ENCODE assay signal across 17 cellular contexts in genomic region chr7:70659263-70659662, GRCh38.
DNase-seq lines count a peak whose midpoint lies in the region; ATAC-seq and TF ChIP-seq lines count a peak whose summit lies in the region.
"Had no signal": no experiment of that assay in that cellular context is flagged by ENCODE, and none has a peak within 500 bp of the region (broad histone marks: within the 10 kb centered on the region; RNA-seq: fewer than 3 reads in every experiment).

No MANE protein-coding gene starts in this region.

- peaks cover 9 to 25% (median 20%) of the 10 kb centered on the region in 4 donors for H3K4me1 Mint-ChIP-seq in CD4-positive, alpha-beta memory T cell
- peaks cover 21% of the 10 kb centered on the region for H3K4me1 Mint-ChIP-seq in activated naive CD8-positive, alpha-beta T cell treated with anti-CD3 and anti-CD28 coated beads, Interleukin-2, amount 50 U/mL, for 24 hours
- peaks cover 37 to 47% of the 10 kb centered on the region in 2 donors for H3K4me1 Mint-ChIP-seq in natural killer cell
- H3K4me1 Mint-ChIP-seq: B cell had no signal

- no peaks in the 10 kb centered on the region for H4K20me1 ChIP-seq in BLaER1

- H3K36me3 Mint-ChIP-seq in CD4-positive, alpha-beta memory T cell: no peaks in the 10 kb centered on the region
- no peaks in the 10 kb centered on the region for H3K36me3 Mint-ChIP-seq in activated naive CD8-positive, alpha-beta T cell treated with anti-CD3 and anti-CD28 coated beads, Interleukin-2, amount 50 U/mL, for 24 hours (ENCODE audit: low read depth)
- no peaks in the 10 kb centered on the region for H3K36me3 Mint-ChIP-seq in natural killer cell

- no peaks in the 10 kb centered on the region for H3K27me3 Mint-ChIP-seq in CD4-positive, alpha-beta memory T cell
- no peaks in the 10 kb centered on the region for H3K27me3 Mint-ChIP-seq in activated naive CD8-positive, alpha-beta T cell treated with anti-CD3 and anti-CD28 coated beads, Interleukin-2, amount 50 U/mL, for 24 hours
- H3K27me3 Mint-ChIP-seq in natural killer cell (ENCODE audit: low read depth in 2 of 2): no peaks in the 10 kb centered on the region
- H3K27me3 Mint-ChIP-seq: B cell had no signal

- peak overlapping the region in 4 of 8 donors; percentile 14 to 72 (median 38) for H3K4me3 Mint-ChIP-seq in CD4-positive, alpha-beta memory T cell
- H3K4me3 Mint-ChIP-seq in activated naive CD8-positive, alpha-beta T cell treated with anti-CD3 and anti-CD28 coated beads, Interleukin-2, amount 50 U/mL, for 24 hours: no peak overlapping the region
- peak overlapping the region; percentile 71 for H3K4me3 Mint-ChIP-seq in natural killer cell
- H3K4me3 Mint-ChIP-seq: B cell, H9 had no signal

- POLR2A ChIA-PET in CD4-positive, alpha-beta memory T cell (lab: Charles Lee; ENCODE audit: partially characterized antibody): interaction anchor here (1.5 to 4.0 kb wide), 2 partner anchors 11 to 23 kb away, joined by 4 to 35 read pairs; no protein-coding TSS in a partner anchor

- H3K9ac ChIP-seq in BLaER1: no peak overlapping the region

- peak overlapping the region in 6 of 7 donors; percentile 30 to 94 (median 90) for H3K27ac Mint-ChIP-seq in CD4-positive, alpha-beta memory T cell
- no peak overlapping the region for H3K27ac Mint-ChIP-seq in activated naive CD8-positive, alpha-beta T cell treated with anti-CD3 and anti-CD28 coated beads, Interleukin-2, amount 50 U/mL, for 24 hours
- peak overlapping the region; percentile 81 to 89 for H3K27ac Mint-ChIP-seq in natural killer cell
- H3K27ac Mint-ChIP-seq: B cell had no signal

- peak overlapping the region; percentile 77; the same call in 1 of the 2 replicates for H3K27ac ChIP-seq in BLaER1
- no peak overlapping the region for H3K27ac ChIP-seq in CD4-positive, alpha-beta memory T cell (ENCODE audit: low read depth, low read length)
- H3K27ac ChIP-seq: Peyer's patch had no signal

- no peak overlapping the region for H3K4me3 ChIP-seq in BLaER1
- no peak overlapping the region for H3K4me3 ChIP-seq in CD4-positive, alpha-beta memory T cell (ENCODE audit: low read length in 2 of 2)
- H3K4me3 ChIP-seq: Peyer's patch had no signal

- no peaks in the 10 kb centered on the region for H3K27me3 ChIP-seq in BLaER1
- H3K27me3 ChIP-seq in CD4-positive, alpha-beta memory T cell (ENCODE audit: insufficient read depth, low read length): no peaks in the 10 kb centered on the region
- H3K27me3 ChIP-seq: Peyer's patch had no signal

- no peaks in the 10 kb centered on the region for H3K9me3 ChIP-seq in BLaER1
- H3K9me3 ChIP-seq in CD4-positive, alpha-beta memory T cell (ENCODE audit: control insufficient read depth in 1 of 2, low read length in 2 of 2): no peaks in the 10 kb centered on the region
- H3K9me3 ChIP-seq: Peyer's patch had no signal

- intact Hi-C loops in CD4-positive, alpha-beta memory T cell (cut with micrococcal nuclease): no loop called here
- intact Hi-C loops in natural killer cell (cut with micrococcal nuclease): no loop called here

- CTCF ChIA-PET in CD4-positive, alpha-beta memory T cell (lab: Charles Lee; ENCODE audit: partially characterized antibody): interaction anchor here (0.8 to 1.0 kb wide), 2 partner anchors 39 to 116 kb away, joined by 3 read pairs; no protein-coding TSS in a partner anchor

- DNase-seq in CD4-positive, alpha-beta memory T cell: no peak
- peak; percentile 13 for DNase-seq in activated naive CD8-positive, alpha-beta T cell treated with anti-CD3 and anti-CD28 coated beads, Interleukin-2, amount 50 U/mL, for 24 hours
- no peak for DNase-seq in natural killer cell
- DNase-seq: DMS 273 treated with DMSO at 0.1 percent for 48 hours, H9, Karpas-422, MM.1S, NCI-H1930, NCI-H2171 treated with DMSO at 0.1 percent for 48 hours, NCI-H524, Peyer's patch, Right ventricle myocardium superior had no signal

- TF ChIP-seq CTCF in natural killer cell (IDR thresholded peaks at IDR 0.05): no peak

- peaks cover 29% of the 10 kb centered on the region for H3K4me1 ChIP-seq in BLaER1
- peaks cover 22% of the 10 kb centered on the region for H3K4me1 ChIP-seq in CD4-positive, alpha-beta memory T cell (ENCODE audit: insufficient read depth, low read length)

- H3K36me3 ChIP-seq in BLaER1: peaks cover 16% of the 10 kb centered on the region; the same call in 1 of the 2 replicates
- no peaks in the 10 kb centered on the region for H3K36me3 ChIP-seq in CD4-positive, alpha-beta memory T cell (ENCODE audit: insufficient read depth, low read length)
- H3K36me3 ChIP-seq: Peyer's patch had no signal

- ATAC-seq in activated naive CD8-positive, alpha-beta T cell treated with anti-CD3 and anti-CD28 coated beads, Interleukin-2, amount 50 U/mL, for 24 hours: peak; percentile 44
- ATAC-seq in natural killer cell (no peak), GM21528 (IDR thresholded peaks at IDR 0.05; ENCODE audit: low FRiP score, unreplicated experiment) (no peak), HG03354 (IDR thresholded peaks at IDR 0.05; ENCODE audit: poor library complexity, severe bottlenecking, unreplicated experiment) (no peak), GM19351 (IDR thresholded peaks at IDR 0.05; ENCODE audit: unreplicated experiment) (no peak)

- peaks cover 0 to 6% (median 0%) of the 10 kb centered on the region in 8 donors for H3K9me3 Mint-ChIP-seq in CD4-positive, alpha-beta memory T cell
- no peaks in the 10 kb centered on the region for H3K9me3 Mint-ChIP-seq in activated naive CD8-positive, alpha-beta T cell treated with anti-CD3 and anti-CD28 coated beads, Interleukin-2, amount 50 U/mL, for 24 hours
- H3K9me3 Mint-ChIP-seq in natural killer cell: no peaks in the 10 kb centered on the region
- H3K9me3 Mint-ChIP-seq: H9 had no signal

- H3K4me2 ChIP-seq in BLaER1: peak overlapping the region; percentile 69; the same call in 1 of the 2 replicates
